In the genomic region with DNA sequence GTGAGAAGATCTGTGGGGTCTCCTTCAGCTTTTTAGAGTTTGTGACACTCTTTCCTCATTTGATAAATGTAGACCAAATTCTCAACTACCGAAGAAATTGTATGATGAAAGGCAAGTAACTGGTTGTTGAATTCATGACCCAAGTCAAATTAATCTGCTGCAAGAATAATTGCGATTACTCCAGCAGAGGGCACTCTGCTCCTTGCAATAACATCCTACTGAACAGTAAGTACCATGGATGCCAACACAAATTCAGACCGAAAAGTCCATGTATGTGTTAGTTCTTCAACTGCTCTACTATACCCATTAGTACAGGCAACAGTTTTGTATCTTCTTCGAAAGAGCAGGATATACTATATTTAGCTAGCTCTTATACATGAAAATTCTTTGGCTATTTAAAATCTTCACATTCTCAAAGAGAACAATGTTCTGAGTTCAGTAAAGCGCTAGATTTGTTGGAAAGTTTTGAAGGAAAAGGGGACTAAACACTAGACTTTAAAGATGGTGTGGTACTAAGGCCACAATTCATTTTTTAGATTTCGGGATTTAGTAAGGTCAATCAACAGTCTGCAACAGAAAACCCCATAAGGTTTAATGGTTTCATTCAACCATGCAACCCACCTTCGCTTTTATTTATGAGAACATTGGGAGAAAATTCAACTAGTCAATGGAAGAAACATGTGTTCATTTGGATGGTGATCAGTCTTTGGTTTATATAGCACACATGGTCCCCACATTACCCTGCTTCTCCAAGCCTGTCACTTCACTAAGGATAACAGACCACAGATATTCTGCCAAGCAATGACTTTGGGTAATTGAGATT, we compare ENCODE assay signal across 8 cellular contexts.
A peak's percentile ranks its signal among the peaks of the same experiment; 100 is the strongest.
DNase-seq lines count a peak whose midpoint lies in the region; ATAC-seq and TF ChIP-seq lines count a peak whose summit lies in the region.

No MANE protein-coding gene starts in this region.

- H3K27ac ChIP-seq in AG04450 (ENCODE audit: low read depth, low read length) = no peak overlapping the region
- H3K27ac ChIP-seq in esophagus muscularis mucosa (replicated peaks in 1 of 4) = no peak overlapping the region
- H3K27ac ChIP-seq in transverse colon = no peak overlapping the region

- H3K36me3 Mint-ChIP-seq in activated CD4-positive, alpha-beta T cell treated with anti-CD3 and anti-CD28 coated beads, Interleukin-2, amount 10 ng/mL, durations not matched to agents 7 days and 5 days (ENCODE audit: low read depth) = no peaks in the 10 kb centered on the region

- H3K4me3 Mint-ChIP-seq in activated CD4-positive, alpha-beta T cell treated with anti-CD3 and anti-CD28 coated beads, Interleukin-2, amount 10 ng/mL, durations not matched to agents 7 days and 5 days = no peak overlapping the region

- ATAC-seq in HG03135 (IDR thresholded peaks at IDR 0.05; ENCODE audit: unreplicated experiment) = peak; percentile 67

- POLR2A ChIA-PET in AG04450 (lab: Yijun Ruan, JAX) = no interaction called here
- POLR2A ChIA-PET in activated CD4-positive, alpha-beta T cell treated with anti-CD3 and anti-CD28 coated beads, Interleukin-2, amount 10 ng/mL, durations not matched to agents 7 days and 5 days (lab: Charles Lee) = no interaction called here

- DNase-seq in AG04450 (ENCODE audit: low read depth, low spot score) (peak; percentile 80), NCI-H2227 treated with DMSO at 0.1 percent for 48 hours (lab: John Stamatoyannopoulos, UW) (peak; percentile 58), esophagus muscularis mucosa (ENCODE audit: extremely low spot score) (no peak), myocyte (ENCODE audit: low read depth) (peak; percentile 81), transverse colon (peak; percentile 60)
- peak; percentile 70 for DNase-seq in activated CD4-positive, alpha-beta T cell treated with anti-CD3 and anti-CD28 coated beads, Interleukin-2, amount 10 ng/mL, durations not matched to agents 7 days and 5 days

- H3K4me1 Mint-ChIP-seq in activated CD4-positive, alpha-beta T cell treated with anti-CD3 and anti-CD28 coated beads, Interleukin-2, amount 10 ng/mL, durations not matched to agents 7 days and 5 days = peaks cover 7% of the 10 kb centered on the region

- no peak overlapping the region for H3K4me3 ChIP-seq in AG04450 (ENCODE audit: low read depth, low read length)
- no peak overlapping the region for H3K4me3 ChIP-seq in esophagus muscularis mucosa
- H3K4me3 ChIP-seq in transverse colon = no peak overlapping the region

- peaks cover 2 to 47% (median 36%) of the 10 kb centered on the region in 4 donors for H3K4me1 ChIP-seq in esophagus muscularis mucosa
- no peaks in the 10 kb centered on the region for H3K4me1 ChIP-seq in transverse colon

- H3K36me3 ChIP-seq in esophagus muscularis mucosa (no peaks in the 10 kb centered on the region), transverse colon (no peaks in the 10 kb centered on the region)

- in situ Hi-C loops in transverse colon (cut with MboI; ENCODE audit: low pct_ligation_motif_present in 1 of 4, low pct_unique_long_range_greater_than_20kb in 1 of 4, low sequenced_read_pairs in 3 of 4) = loop anchor here (10.0 to 25.0 kb wide), 4 partner anchors 273 to 499 kb away; a partner anchor contains a TSS

- no peaks in the 10 kb centered on the region for H3K9me3 Mint-ChIP-seq in activated CD4-positive, alpha-beta T cell treated with anti-CD3 and anti-CD28 coated beads, Interleukin-2, amount 10 ng/mL, durations not matched to agents 7 days and 5 days

- TF ChIP-seq CTCF in AG04450 (IDR thresholded peaks at IDR 0.05; ENCODE audit: low read depth, low read length) (peak; percentile 82), GM12873 (IDR thresholded peaks at IDR 0.05; ENCODE audit: insufficient read depth, low read depth, low read length, missing control alignments) (peak; percentile 70), esophagus muscularis mucosa (IDR thresholded peaks at IDR 0.05) (peak; percentile 74 to 77 (median 77)), transverse colon (IDR thresholded peaks at IDR 0.05) (peak; percentile 65 to 74 (median 69))

- H3K9me3 ChIP-seq in AG04450 (ENCODE audit: control insufficient read depth, insufficient read depth, low read length) (no peaks in the 10 kb centered on the region), esophagus muscularis mucosa (no peaks in the 10 kb centered on the region), transverse colon (no peaks in the 10 kb centered on the region)

- peaks cover 7% of the 10 kb centered on the region for H3K27me3 Mint-ChIP-seq in activated CD4-positive, alpha-beta T cell treated with anti-CD3 and anti-CD28 coated beads, Interleukin-2, amount 10 ng/mL, durations not matched to agents 7 days and 5 days

- no peaks in the 10 kb centered on the region for H3K27me3 ChIP-seq in AG04450 (ENCODE audit: control insufficient read depth, insufficient read depth, low read length)
- no peaks in the 10 kb centered on the region for H3K27me3 ChIP-seq in esophagus muscularis mucosa
- H3K27me3 ChIP-seq in transverse colon = no peaks in the 10 kb centered on the region

- 44% methylated on average over 7 of the region's 7 CpGs for WGBS in esophagus muscularis mucosa
- 34 to 38% methylated on average over 6 to 7 of the region's 7 CpGs for WGBS in transverse colon (ENCODE audit: low coverage in 1 of 2), 2 donors

- CTCF ChIA-PET in AG04450 (lab: Charles Lee) = interaction anchor here (0.6 to 7.1 kb wide), 17 partner anchors 8 to 343 kb away, joined by 3 to 171 read pairs (median 5); a partner anchor contains a TSS
- CTCF ChIA-PET in activated CD4-positive, alpha-beta T cell treated with anti-CD3 and anti-CD28 coated beads, Interleukin-2, amount 10 ng/mL, durations not matched to agents 7 days and 5 days (lab: Charles Lee) = interaction anchor here (0.6 to 1.0 kb wide), 2 partner anchors 22 to 295 kb away, joined by 3 to 5 read pairs; no protein-coding TSS in a partner anchor

- TF ChIP-seq EP300 in esophagus muscularis mucosa (IDR thresholded peaks at IDR 0.05) = no peak
- no peak for TF ChIP-seq EP300 in transverse colon (IDR thresholded peaks at IDR 0.05; ENCODE audit: low read depth)

- no peak for TF ChIP-seq POLR2A in esophagus muscularis mucosa (IDR thresholded peaks at IDR 0.05; ENCODE audit: low read depth)
- TF ChIP-seq POLR2A in transverse colon (IDR thresholded peaks at IDR 0.05) = no peak

- H3K27ac Mint-ChIP-seq in activated CD4-positive, alpha-beta T cell treated with anti-CD3 and anti-CD28 coated beads, Interleukin-2, amount 10 ng/mL, durations not matched to agents 7 days and 5 days = no peak overlapping the region

- intact Hi-C loops in esophagus muscularis mucosa (cut with DNase I) (loop anchor here (1.0 to 10.0 kb wide), 3 partner anchors 63 to 363 kb away; a partner anchor contains a TSS), transverse colon (cut with DNase I; ENCODE audit: low total_unique reads) (loop anchor here (1.0 kb wide), 1 partner anchor 273 kb away; no protein-coding TSS in a partner anchor)
